In genomic region chr2:234391625-234392024, GRCh38 we compare ENCODE assay signal across 14 cellular contexts.
"Had no signal": no experiment of that assay in that cellular context is flagged by ENCODE, and none has a peak within 500 bp of the region (broad histone marks: within the 10 kb centered on the region; RNA-seq: fewer than 3 reads in every experiment).

No MANE protein-coding gene starts in this region.

- H3K27me3 Mint-ChIP-seq: progenitor cell of endocrine pancreas had no signal

- H3K27ac Mint-ChIP-seq: activated B cell treated with CpG ODN at 0.5 μM for 24 hours; progenitor cell of endocrine pancreas; T-helper 2 cell treated with Interferon-gamma antibody and Interleukin-4, amounts not matched to agents 5 μg/mL and 100 μg/mL, for 36 hours had no signal

- H3K4me3 Mint-ChIP-seq: activated B cell treated with CpG ODN at 0.5 μM for 24 hours; T-helper 2 cell treated with Interferon-gamma antibody and Interleukin-4, amounts not matched to agents 5 μg/mL and 100 μg/mL, for 36 hours had no signal

- H3K36me3 ChIP-seq: cardiac muscle cell, lower lobe of right lung, tibial nerve had no signal

- H3K9me3 ChIP-seq: lower lobe of right lung had no signal

- H3K27ac ChIP-seq: cardiac muscle cell, foreskin keratinocyte, lower lobe of right lung, tibial nerve had no signal

- H3K27me3 ChIP-seq: cardiac muscle cell, foreskin keratinocyte, tibial nerve had no signal

- DNase-seq: activated B cell treated with CpG ODN at 0.5 μM for 24 hours; activated CD4-positive, alpha-beta T cell treated with anti-CD3 and anti-CD28 coated beads, Interleukin-2, amount 50 U/mL, for 1 hour; amygdala; foreskin keratinocyte; glutamatergic neuron; hippocampal formation; islet precursor cell; lower lobe of right lung; stimulated activated naive CD4-positive, alpha-beta T cell treated with Interleukin-2 at 50 U/mL for 16 hours; SW 1271 had no signal

- H3K9me3 Mint-ChIP-seq: activated B cell treated with CpG ODN at 0.5 μM for 24 hours; T-helper 2 cell treated with Interferon-gamma antibody and Interleukin-4, amounts not matched to agents 5 μg/mL and 100 μg/mL, for 36 hours had no signal

- H3K4me1 ChIP-seq: foreskin keratinocyte, lower lobe of right lung, tibial nerve had no signal

- H3K4me3 ChIP-seq: cardiac muscle cell, lower lobe of right lung, tibial nerve had no signal
